In genomic region chr19:50535672-50536071, GRCh38 we compare ENCODE assay signal across 2 cellular contexts.
A peak's percentile ranks its signal among the peaks of the same experiment; 100 is the strongest.
TF ChIP-seq lines count a peak whose summit lies in the region.

No MANE protein-coding gene starts in this region.

TF ChIP-seq in SK-N-SH, 30 proteins besides CTCF, POLR2A, EP300 and RAD21:
- TF ChIP-seq GATA2 (CRISPR knock-in tag; IDR thresholded peaks at IDR 0.05) (peak; percentile 45), RFX5 (IDR thresholded peaks at IDR 0.05; ENCODE audit: low read length) (no peak), MEF2A (IDR thresholded peaks at IDR 0.05; ENCODE audit: borderline replicate concordance, low read depth) (no peak)

TF ChIP-seq in SK-N-SH treated with all-trans-retinoic acid at 6 μM for 48 hours, 23 proteins besides CTCF, POLR2A, EP300 and RAD21:
- TF ChIP-seq ZFP30 (CRISPR knock-in tag; IDR thresholded peaks at IDR 0.05) (no peak), CREB5 (CRISPR knock-in tag; IDR thresholded peaks at IDR 0.05; ENCODE audit: low read depth) (no peak), BACH2 (CRISPR knock-in tag; IDR thresholded peaks at IDR 0.05; ENCODE audit: borderline replicate concordance) (no peak), ZC3H10 (CRISPR knock-in tag; IDR thresholded peaks at IDR 0.05) (no peak), PPARA (CRISPR knock-in tag; IDR thresholded peaks at IDR 0.05; ENCODE audit: borderline replicate concordance) (no peak), ZNF70 (CRISPR knock-in tag; IDR thresholded peaks at IDR 0.05) (no peak), TOX (CRISPR knock-in tag; IDR thresholded peaks at IDR 0.05; ENCODE audit: borderline replicate concordance) (no peak), RARB (CRISPR knock-in tag; IDR thresholded peaks at IDR 0.05) (no peak), ZNF565 (CRISPR knock-in tag; conservative IDR thresholded peaks at IDR 0.05; ENCODE audit: low read depth) (no peak), POU6F1 (CRISPR knock-in tag; IDR thresholded peaks at IDR 0.05; ENCODE audit: borderline replicate concordance, low read depth) (no peak), PATZ1 (CRISPR knock-in tag; IDR thresholded peaks at IDR 0.05; ENCODE audit: borderline replicate concordance) (no peak), ZNF8 (CRISPR knock-in tag; IDR thresholded peaks at IDR 0.05) (no peak), CSDC2 (CRISPR knock-in tag; IDR thresholded peaks at IDR 0.05) (no peak), SNAI2 (CRISPR knock-in tag; IDR thresholded peaks at IDR 0.05) (no peak), TCF4 (CRISPR knock-in tag; IDR thresholded peaks at IDR 0.05; ENCODE audit: borderline replicate concordance) (no peak), ZFP3 (CRISPR knock-in tag; IDR thresholded peaks at IDR 0.05) (no peak)
